In the genomic region with DNA sequence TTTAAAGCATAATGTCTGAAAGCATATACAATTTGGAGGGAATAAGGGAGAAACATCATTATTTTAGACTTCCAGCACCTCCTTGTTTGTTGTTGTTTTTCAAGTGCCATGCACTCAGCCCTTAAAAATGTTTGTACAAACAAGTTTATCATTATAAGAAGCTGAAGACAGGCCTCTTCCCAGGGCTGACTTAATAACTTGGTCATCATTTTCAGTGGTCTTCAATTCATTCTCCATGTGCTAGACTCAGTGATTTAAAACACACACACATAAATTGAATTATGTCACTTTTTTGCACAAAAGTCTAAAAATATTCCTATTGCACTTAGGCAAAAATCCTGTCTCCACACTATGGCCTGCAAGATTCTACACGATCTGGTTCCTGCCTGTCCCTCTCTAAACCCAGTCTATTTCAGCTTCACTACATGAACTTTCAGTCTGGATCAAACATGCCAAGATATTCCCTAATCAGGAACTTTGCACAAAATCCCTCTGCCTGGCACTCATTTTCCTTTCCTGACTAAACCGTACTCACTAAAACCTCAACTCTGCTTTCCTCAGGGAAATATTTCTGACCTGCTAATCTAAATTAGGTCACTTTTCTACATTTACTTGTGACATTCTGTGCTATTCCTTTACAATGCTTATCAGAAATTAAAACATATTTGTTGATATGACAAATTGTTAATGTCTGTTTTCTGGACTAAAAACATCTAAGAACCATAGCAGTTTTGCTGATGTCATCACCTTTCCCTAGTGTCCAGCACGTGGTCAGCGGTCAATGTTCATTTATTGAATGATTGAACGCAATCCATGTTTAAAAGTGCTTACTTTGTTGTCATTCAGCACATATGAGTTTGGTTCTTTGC, we compare ENCODE assay signal across 10 cellular contexts. TPM values are rescaled to one million over a fixed set of nuclear protein-coding genes. Genes with fewer than 3 reads are reported as not detected.
A peak's percentile ranks its signal among the peaks of the same experiment; 100 is the strongest.
DNase-seq lines count a peak whose midpoint lies in the region; ATAC-seq and TF ChIP-seq lines count a peak whose summit lies in the region.
"Had no signal": no experiment of that assay in that cellular context is flagged by ENCODE, and none has a peak within 500 bp of the region (broad histone marks: within the 10 kb centered on the region; RNA-seq: fewer than 3 reads in every experiment).

No MANE protein-coding gene starts in this region.

- H3K36me3 ChIP-seq in upper lobe of right lung = no peaks in the 10 kb centered on the region

- H3K27ac Mint-ChIP-seq in activated naive CD4-positive, alpha-beta T cell treated with anti-CD3 and anti-CD28 coated beads, Interleukin-2, amount 50 U/mL, for 24 hours = peak overlapping the region; percentile 99

- peaks cover 15% of the 10 kb centered on the region for H3K4me1 ChIP-seq in upper lobe of right lung

- intact Hi-C loops in upper lobe of right lung (cut with DNase I) = no loop called here

- H3K9me3 ChIP-seq in upper lobe of right lung = no peaks in the 10 kb centered on the region

- H3K4me3 ChIP-seq in coronary artery = peak overlapping the region; percentile 51
- peak overlapping the region; percentile 15 for H3K4me3 ChIP-seq in upper lobe of right lung

- ATAC-seq in HG03066 (IDR thresholded peaks at IDR 0.05; ENCODE audit: low read depth, unreplicated experiment) (peak; percentile 17), upper lobe of right lung (no peak)

- H3K9me3 Mint-ChIP-seq in activated naive CD4-positive, alpha-beta T cell treated with anti-CD3 and anti-CD28 coated beads, Interleukin-2, amount 50 U/mL, for 24 hours = peaks cover 14% of the 10 kb centered on the region

- no peaks in the 10 kb centered on the region for H3K27me3 Mint-ChIP-seq in activated naive CD4-positive, alpha-beta T cell treated with anti-CD3 and anti-CD28 coated beads, Interleukin-2, amount 50 U/mL, for 24 hours

- peak overlapping the region; percentile 54 for H3K4me3 Mint-ChIP-seq in activated naive CD4-positive, alpha-beta T cell treated with anti-CD3 and anti-CD28 coated beads, Interleukin-2, amount 50 U/mL, for 24 hours

- TF ChIP-seq CTCF in coronary artery (IDR thresholded peaks at IDR 0.05) (no peak), upper lobe of right lung (IDR thresholded peaks at IDR 0.05) (no peak)

- peaks cover 74% of the 10 kb centered on the region for H3K4me1 Mint-ChIP-seq in activated naive CD4-positive, alpha-beta T cell treated with anti-CD3 and anti-CD28 coated beads, Interleukin-2, amount 50 U/mL, for 24 hours

- H3K27ac ChIP-seq in coronary artery (peak overlapping the region in 1 of 2 donors; percentile 11), upper lobe of right lung (peak overlapping the region; percentile 8)
- H3K27ac ChIP-seq: VCaP had no signal

- no peak for DNase-seq in activated naive CD4-positive, alpha-beta T cell treated with anti-CD3 and anti-CD28 coated beads, Interleukin-2, amount 50 U/mL, for 16 hours
- DNase-seq in coronary artery (ENCODE audit: low spot score) = no peak
- no peak for DNase-seq in upper lobe of right lung
- no peak for DNase-seq in iPS-NIHi11 (ENCODE audit: low spot score)
- no peak for DNase-seq in NCI-H2081 treated with DMSO at 0.1 percent for 48 hours (lab: John Stamatoyannopoulos, UW)
- DNase-seq in DMS79 treated with DMSO at 0.1 percent for 48 hours (lab: John Stamatoyannopoulos, UW) = no peak
- DNase-seq: mammary epithelial cell had no signal

- H3K27me3 ChIP-seq in upper lobe of right lung = no peaks in the 10 kb centered on the region

- peaks cover 12% of the 10 kb centered on the region for H3K36me3 Mint-ChIP-seq in activated naive CD4-positive, alpha-beta T cell treated with anti-CD3 and anti-CD28 coated beads, Interleukin-2, amount 50 U/mL, for 24 hours

RNA-seq across cellular contexts. Expression of a gene that starts 14.8 kb away (rescaled TPM):
- 5.4 TPM for total RNA-seq in upper lobe of right lung
- total RNA-seq: mammary epithelial cell had no signal
